18 cellular contexts compared by ENCODE assay signal in the genomic region with DNA sequence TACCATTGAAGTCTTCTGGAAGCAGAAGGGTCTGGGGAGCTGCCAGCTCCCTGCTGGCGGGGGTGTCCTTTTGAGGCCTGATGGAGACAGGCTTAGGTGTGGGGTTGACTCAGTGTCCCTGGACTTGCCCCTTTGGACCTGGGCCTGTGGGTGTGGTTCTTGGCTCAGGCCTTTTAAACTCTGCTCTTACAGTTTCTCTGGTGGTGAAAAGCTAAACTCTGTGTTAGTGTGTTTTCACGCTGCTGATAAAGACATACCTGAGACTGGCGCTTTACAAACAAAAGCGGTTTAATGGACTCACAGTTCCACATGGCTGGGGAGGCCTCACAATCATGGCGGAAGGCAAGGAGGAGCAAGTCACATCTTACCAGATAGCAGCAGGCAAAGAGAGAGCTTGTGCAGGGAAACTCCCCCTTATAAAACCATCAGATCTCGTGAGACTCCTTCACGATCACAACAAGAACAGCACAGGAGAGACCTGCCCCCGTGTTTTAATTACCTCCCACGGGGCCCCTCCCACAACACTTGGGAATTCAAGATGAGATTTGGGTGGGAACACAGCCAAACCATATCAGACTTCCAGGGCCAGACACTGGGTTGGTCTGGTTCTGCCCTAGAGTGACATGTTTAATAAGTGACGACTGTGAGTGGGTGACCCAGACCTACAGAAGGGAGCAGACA.
"Had no signal": no experiment of that assay in that cellular context is flagged by ENCODE, and none has a peak within 500 bp of the region (broad histone marks: within the 10 kb centered on the region; RNA-seq: fewer than 3 reads in every experiment).

No MANE protein-coding gene starts in this region.

- H3K4me3 Mint-ChIP-seq: immature natural killer cell; stimulated activated naive B cell treated with anti-CD40 and anti-IgM and Interleukin-4, amounts not matched to agents 10 μg/mL and 1 μg/mL and 100 μg/mL, for 72 hours had no signal

- H3K27ac Mint-ChIP-seq: immature natural killer cell; stimulated activated naive B cell treated with anti-CD40 and anti-IgM and Interleukin-4, amounts not matched to agents 10 μg/mL and 1 μg/mL and 100 μg/mL, for 72 hours had no signal

- H3K27me3 ChIP-seq: foreskin keratinocyte, neutrophil, upper lobe of left lung had no signal

- ATAC-seq: foreskin keratinocyte; SK-N-SH treated with all-trans-retinoic acid at 6 μM for 48 hours; stimulated activated naive B cell treated with anti-CD40 and anti-IgM and Interleukin-4, amounts not matched to agents 10 μg/mL and 1 μg/mL and 100 μg/mL, for 72 hours had no signal

- H3K36me3 ChIP-seq: upper lobe of left lung had no signal

- H3K27ac ChIP-seq: foreskin keratinocyte, neutrophil, parathyroid adenoma, upper lobe of left lung had no signal

- H3K9me3 Mint-ChIP-seq: immature natural killer cell had no signal

- H3K27me3 Mint-ChIP-seq: naive B cell; stimulated activated naive B cell treated with anti-CD40 and anti-IgM and Interleukin-4, amounts not matched to agents 10 μg/mL and 1 μg/mL and 100 μg/mL, for 72 hours had no signal

- DNase-seq: activated CD4-positive, alpha-beta T cell treated with anti-CD3 and anti-CD28 coated beads for 1 hour; activated CD4-positive, alpha-beta T cell treated with anti-CD3 and anti-CD28 coated beads, Interleukin-2, amount 50 U/mL, for 4 hours; activated naive CD4-positive, alpha-beta T cell treated with anti-CD3 and anti-CD28 coated beads, Interleukin-2, amount 50 U/mL, for 16 hours; effector memory CD4-positive, alpha-beta T cell; foreskin keratinocyte; glutamatergic neuron; immature natural killer cell; midbrain; naive B cell; stimulated activated CD4-positive, alpha-beta T cell treated with anti-CD3 and anti-CD28 coated beads, Interleukin-4, amount 100 ng/mL, for 1 hour; stimulated activated naive B cell treated with anti-CD40 and anti-IgM and Interleukin-4, amounts not matched to agents 10 μg/mL and 1 μg/mL and 100 μg/mL, for 72 hours; substantia nigra; T-helper 1 cell; T1000; upper lobe of left lung had no signal

- H3K9me3 ChIP-seq: neutrophil, upper lobe of left lung had no signal

- H3K4me1 ChIP-seq: foreskin keratinocyte, parathyroid adenoma had no signal

- H3K4me3 ChIP-seq: upper lobe of left lung had no signal
